Comparison of ENCODE assay signal across 1 cellular context in the genomic region with DNA sequence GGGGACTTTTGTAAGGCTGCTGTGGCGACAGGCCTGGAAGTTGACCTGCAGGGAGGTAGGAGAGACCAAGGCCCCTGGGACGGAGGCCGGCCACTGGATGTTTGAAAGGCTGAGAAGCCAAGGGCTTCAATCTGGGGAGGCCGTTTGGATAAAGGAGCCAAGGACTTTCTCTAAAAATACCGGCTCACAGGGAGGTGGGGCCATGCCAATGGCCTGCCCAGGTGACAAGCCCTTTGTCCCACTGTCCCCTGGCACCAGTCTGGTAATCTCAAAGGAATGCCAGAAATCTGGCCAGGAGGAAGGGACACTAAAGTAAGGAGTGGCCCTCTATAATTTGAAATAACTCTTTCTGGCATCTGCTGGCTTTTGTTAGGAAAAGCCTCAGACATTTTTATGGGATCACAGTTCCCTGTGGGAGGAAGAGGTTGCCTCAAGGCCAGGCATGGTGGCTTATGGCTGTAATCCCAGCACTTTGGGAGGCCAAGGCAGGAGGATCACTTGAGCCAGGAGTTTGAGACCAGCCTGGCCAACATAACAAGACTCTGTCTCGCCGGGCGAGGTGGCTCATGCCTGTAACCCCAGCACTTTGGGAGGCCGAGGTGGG.
TF ChIP-seq lines count a peak whose summit lies in the region.

No MANE protein-coding gene starts in this region.

TF ChIP-seq in HepG2, 621 proteins besides CTCF, POLR2A, EP300 and RAD21 (continued from another document):
- TF ChIP-seq, protein P1, sequence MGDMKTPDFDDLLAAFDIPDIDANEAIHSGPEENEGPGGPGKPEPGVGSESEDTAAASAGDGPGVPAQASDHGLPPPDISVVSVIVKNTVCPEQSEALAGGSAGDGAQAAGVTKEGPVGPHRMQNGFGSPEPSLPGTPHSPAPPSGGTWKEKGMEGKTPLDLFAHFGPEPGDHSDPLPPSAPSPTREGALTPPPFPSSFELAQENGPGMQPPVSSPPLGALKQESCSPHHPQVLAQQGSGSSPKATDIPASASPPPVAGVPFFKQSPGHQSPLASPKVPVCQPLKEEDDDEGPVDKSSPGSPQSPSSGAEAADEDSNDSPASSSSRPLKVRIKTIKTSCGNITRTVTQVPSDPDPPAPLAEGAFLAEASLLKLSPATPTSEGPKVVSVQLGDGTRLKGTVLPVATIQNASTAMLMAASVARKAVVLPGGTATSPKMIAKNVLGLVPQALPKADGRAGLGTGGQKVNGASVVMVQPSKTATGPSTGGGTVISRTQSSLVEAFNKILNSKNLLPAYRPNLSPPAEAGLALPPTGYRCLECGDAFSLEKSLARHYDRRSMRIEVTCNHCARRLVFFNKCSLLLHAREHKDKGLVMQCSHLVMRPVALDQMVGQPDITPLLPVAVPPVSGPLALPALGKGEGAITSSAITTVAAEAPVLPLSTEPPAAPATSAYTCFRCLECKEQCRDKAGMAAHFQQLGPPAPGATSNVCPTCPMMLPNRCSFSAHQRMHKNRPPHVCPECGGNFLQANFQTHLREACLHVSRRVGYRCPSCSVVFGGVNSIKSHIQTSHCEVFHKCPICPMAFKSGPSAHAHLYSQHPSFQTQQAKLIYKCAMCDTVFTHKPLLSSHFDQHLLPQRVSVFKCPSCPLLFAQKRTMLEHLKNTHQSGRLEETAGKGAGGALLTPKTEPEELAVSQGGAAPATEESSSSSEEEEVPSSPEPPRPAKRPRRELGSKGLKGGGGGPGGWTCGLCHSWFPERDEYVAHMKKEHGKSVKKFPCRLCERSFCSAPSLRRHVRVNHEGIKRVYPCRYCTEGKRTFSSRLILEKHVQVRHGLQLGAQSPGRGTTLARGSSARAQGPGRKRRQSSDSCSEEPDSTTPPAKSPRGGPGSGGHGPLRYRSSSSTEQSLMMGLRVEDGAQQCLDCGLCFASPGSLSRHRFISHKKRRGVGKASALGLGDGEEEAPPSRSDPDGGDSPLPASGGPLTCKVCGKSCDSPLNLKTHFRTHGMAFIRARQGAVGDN (CRISPR knock-in tag; IDR thresholded peaks at IDR 0.05), result peak; percentile 38
- TF ChIP-seq RXRB (CRISPR knock-in tag; IDR thresholded peaks at IDR 0.05; ENCODE audit: borderline replicate concordance) (peak; percentile 59; the same call in 1 of the 2 replicates), EHMT2 (IDR thresholded peaks at IDR 0.05; ENCODE audit: borderline replicate concordance, low read depth, low read length) (no peak), SIX1 (CRISPR knock-in tag; IDR thresholded peaks at IDR 0.05; ENCODE audit: borderline replicate concordance) (no peak), ELF3 (CRISPR knock-in tag; IDR thresholded peaks at IDR 0.05) (no peak), HDAC2 (CRISPR knock-in tag; IDR thresholded peaks at IDR 0.05) (no peak; the same call in 1 of the 2 replicates), ZNF549 (CRISPR knock-in tag; IDR thresholded peaks at IDR 0.05) (no peak), ZMYM2 (CRISPR knock-in tag; IDR thresholded peaks at IDR 0.05) (0 out of 2 replicates have a peak, but pooled peaks have one; percentile 21), ZNF772 (CRISPR knock-in tag; IDR thresholded peaks at IDR 0.05) (0 out of 2 replicates have a peak, but pooled peaks have one; percentile 46), ZIK1 (CRISPR knock-in tag; IDR thresholded peaks at IDR 0.05; ENCODE audit: borderline replicate concordance, low read depth) (no peak), RBFOX2 (IDR thresholded peaks at IDR 0.05; ENCODE audit: low read depth, low read length) (no peak), ZNF367 (CRISPR knock-in tag; IDR thresholded peaks at IDR 0.05; ENCODE audit: borderline replicate concordance) (no peak), NBN (conservative IDR thresholded peaks at IDR 0.05) (no peak), NCOA2 (CRISPR knock-in tag; IDR thresholded peaks at IDR 0.05) (no peak), NR2F2 (IDR thresholded peaks at IDR 0.05; ENCODE audit: borderline replicate concordance, low read depth) (no peak), NR2F1 (CRISPR knock-in tag; IDR thresholded peaks at IDR 0.05) (no peak), SOX13 (IDR thresholded peaks at IDR 0.05) (no peak), SOX13 (CRISPR knock-in tag; conservative IDR thresholded peaks at IDR 0.05 in 1 of 2, IDR thresholded peaks at IDR 0.05 in 1 of 2) (0 out of 4 replicates have a peak, but pooled peaks of 1 of the 2 experiments have one; percentile 14), ZNF335 (CRISPR knock-in tag; IDR thresholded peaks at IDR 0.05) (no peak), TEAD3 (CRISPR knock-in tag; optimal IDR thresholded peaks at IDR 0.05; ENCODE audit: borderline replicate concordance) (peak; percentile 56), SRSF1 (optimal IDR thresholded peaks at IDR 0.05; ENCODE audit: low read depth, low read length) (no peak), IKZF4 (CRISPR knock-in tag; IDR thresholded peaks at IDR 0.05; ENCODE audit: borderline replicate concordance, low read depth, not compliant biosample characterization) (no peak)
- TF ChIP-seq, protein P2, sequence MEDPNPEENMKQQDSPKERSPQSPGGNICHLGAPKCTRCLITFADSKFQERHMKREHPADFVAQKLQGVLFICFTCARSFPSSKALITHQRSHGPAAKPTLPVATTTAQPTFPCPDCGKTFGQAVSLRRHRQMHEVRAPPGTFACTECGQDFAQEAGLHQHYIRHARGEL (CRISPR knock-in tag; IDR thresholded peaks at IDR 0.05), result no peak
- TF ChIP-seq, protein P3, sequence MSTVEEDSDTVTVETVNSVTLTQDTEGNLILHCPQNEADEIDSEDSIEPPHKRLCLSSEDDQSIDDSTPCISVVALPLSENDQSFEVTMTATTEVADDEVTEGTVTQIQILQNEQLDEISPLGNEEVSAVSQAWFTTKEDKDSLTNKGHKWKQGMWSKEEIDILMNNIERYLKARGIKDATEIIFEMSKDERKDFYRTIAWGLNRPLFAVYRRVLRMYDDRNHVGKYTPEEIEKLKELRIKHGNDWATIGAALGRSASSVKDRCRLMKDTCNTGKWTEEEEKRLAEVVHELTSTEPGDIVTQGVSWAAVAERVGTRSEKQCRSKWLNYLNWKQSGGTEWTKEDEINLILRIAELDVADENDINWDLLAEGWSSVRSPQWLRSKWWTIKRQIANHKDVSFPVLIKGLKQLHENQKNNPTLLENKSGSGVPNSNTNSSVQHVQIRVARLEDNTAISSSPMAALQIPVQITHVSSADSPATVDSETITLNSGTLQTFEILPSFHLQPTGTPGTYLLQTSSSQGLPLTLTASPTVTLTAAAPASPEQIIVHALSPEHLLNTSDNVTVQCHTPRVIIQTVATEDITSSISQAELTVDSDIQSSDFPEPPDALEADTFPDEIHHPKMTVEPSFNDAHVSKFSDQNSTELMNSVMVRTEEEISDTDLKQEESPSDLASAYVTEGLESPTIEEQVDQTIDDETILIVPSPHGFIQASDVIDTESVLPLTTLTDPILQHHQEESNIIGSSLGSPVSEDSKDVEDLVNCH (CRISPR knock-in tag; IDR thresholded peaks at IDR 0.05), result no peak
- TF ChIP-seq, protein P4, sequence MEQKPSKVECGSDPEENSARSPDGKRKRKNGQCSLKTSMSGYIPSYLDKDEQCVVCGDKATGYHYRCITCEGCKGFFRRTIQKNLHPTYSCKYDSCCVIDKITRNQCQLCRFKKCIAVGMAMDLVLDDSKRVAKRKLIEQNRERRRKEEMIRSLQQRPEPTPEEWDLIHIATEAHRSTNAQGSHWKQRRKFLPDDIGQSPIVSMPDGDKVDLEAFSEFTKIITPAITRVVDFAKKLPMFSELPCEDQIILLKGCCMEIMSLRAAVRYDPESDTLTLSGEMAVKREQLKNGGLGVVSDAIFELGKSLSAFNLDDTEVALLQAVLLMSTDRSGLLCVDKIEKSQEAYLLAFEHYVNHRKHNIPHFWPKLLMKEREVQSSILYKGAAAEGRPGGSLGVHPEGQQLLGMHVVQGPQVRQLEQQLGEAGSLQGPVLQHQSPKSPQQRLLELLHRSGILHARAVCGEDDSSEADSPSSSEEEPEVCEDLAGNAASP (CRISPR knock-in tag; IDR thresholded peaks at IDR 0.05; ENCODE audit: borderline replicate concordance), result no peak
- TF ChIP-seq, protein P5, sequence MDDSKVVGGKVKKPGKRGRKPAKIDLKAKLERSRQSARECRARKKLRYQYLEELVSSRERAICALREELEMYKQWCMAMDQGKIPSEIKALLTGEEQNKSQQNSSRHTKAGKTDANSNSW (CRISPR knock-in tag; IDR thresholded peaks at IDR 0.05; ENCODE audit: borderline replicate concordance), result no peak
- TF ChIP-seq, protein P6, sequence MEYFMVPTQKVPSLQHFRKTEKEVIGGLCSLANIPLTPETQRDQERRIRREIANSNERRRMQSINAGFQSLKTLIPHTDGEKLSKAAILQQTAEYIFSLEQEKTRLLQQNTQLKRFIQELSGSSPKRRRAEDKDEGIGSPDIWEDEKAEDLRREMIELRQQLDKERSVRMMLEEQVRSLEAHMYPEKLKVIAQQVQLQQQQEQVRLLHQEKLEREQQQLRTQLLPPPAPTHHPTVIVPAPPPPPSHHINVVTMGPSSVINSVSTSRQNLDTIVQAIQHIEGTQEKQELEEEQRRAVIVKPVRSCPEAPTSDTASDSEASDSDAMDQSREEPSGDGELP (IDR thresholded peaks at IDR 0.05; ENCODE audit: borderline replicate concordance, low read depth), result peak; percentile 20; the same call in 1 of the 2 replicates
- TF ChIP-seq, protein P7, sequence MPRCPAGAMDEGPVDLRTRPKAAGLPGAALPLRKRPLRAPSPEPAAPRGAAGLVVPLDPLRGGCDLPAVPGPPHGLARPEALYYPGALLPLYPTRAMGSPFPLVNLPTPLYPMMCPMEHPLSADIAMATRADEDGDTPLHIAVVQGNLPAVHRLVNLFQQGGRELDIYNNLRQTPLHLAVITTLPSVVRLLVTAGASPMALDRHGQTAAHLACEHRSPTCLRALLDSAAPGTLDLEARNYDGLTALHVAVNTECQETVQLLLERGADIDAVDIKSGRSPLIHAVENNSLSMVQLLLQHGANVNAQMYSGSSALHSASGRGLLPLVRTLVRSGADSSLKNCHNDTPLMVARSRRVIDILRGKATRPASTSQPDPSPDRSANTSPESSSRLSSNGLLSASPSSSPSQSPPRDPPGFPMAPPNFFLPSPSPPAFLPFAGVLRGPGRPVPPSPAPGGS (CRISPR knock-in tag; IDR thresholded peaks at IDR 0.05), result no peak
- TF ChIP-seq, protein P8, sequence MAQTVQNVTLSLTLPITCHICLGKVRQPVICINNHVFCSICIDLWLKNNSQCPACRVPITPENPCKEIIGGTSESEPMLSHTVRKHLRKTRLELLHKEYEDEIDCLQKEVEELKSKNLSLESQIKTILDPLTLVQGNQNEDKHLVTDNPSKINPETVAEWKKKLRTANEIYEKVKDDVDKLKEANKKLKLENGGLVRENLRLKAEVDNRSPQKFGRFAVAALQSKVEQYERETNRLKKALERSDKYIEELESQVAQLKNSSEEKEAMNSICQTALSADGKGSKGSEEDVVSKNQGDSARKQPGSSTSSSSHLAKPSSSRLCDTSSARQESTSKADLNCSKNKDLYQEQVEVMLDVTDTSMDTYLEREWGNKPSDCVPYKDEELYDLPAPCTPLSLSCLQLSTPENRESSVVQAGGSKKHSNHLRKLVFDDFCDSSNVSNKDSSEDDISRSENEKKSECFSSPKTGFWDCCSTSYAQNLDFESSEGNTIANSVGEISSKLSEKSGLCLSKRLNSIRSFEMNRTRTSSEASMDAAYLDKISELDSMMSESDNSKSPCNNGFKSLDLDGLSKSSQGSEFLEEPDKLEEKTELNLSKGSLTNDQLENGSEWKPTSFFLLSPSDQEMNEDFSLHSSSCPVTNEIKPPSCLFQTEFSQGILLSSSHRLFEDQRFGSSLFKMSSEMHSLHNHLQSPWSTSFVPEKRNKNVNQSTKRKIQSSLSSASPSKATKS (CRISPR knock-in tag; IDR thresholded peaks at IDR 0.05), result no peak
- TF ChIP-seq, protein P9, sequence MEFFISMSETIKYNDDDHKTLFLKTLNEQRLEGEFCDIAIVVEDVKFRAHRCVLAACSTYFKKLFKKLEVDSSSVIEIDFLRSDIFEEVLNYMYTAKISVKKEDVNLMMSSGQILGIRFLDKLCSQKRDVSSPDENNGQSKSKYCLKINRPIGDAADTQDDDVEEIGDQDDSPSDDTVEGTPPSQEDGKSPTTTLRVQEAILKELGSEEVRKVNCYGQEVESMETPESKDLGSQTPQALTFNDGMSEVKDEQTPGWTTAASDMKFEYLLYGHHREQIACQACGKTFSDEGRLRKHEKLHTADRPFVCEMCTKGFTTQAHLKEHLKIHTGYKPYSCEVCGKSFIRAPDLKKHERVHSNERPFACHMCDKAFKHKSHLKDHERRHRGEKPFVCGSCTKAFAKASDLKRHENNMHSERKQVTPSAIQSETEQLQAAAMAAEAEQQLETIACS (CRISPR knock-in tag; IDR thresholded peaks at IDR 0.05), result no peak
- TF ChIP-seq, protein P10, sequence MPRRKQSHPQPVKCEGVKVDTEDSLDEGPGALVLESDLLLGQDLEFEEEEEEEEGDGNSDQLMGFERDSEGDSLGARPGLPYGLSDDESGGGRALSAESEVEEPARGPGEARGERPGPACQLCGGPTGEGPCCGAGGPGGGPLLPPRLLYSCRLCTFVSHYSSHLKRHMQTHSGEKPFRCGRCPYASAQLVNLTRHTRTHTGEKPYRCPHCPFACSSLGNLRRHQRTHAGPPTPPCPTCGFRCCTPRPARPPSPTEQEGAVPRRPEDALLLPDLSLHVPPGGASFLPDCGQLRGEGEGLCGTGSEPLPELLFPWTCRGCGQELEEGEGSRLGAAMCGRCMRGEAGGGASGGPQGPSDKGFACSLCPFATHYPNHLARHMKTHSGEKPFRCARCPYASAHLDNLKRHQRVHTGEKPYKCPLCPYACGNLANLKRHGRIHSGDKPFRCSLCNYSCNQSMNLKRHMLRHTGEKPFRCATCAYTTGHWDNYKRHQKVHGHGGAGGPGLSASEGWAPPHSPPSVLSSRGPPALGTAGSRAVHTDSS (CRISPR knock-in tag; conservative IDR thresholded peaks at IDR 0.05), result no peak
- TF ChIP-seq, protein P11, sequence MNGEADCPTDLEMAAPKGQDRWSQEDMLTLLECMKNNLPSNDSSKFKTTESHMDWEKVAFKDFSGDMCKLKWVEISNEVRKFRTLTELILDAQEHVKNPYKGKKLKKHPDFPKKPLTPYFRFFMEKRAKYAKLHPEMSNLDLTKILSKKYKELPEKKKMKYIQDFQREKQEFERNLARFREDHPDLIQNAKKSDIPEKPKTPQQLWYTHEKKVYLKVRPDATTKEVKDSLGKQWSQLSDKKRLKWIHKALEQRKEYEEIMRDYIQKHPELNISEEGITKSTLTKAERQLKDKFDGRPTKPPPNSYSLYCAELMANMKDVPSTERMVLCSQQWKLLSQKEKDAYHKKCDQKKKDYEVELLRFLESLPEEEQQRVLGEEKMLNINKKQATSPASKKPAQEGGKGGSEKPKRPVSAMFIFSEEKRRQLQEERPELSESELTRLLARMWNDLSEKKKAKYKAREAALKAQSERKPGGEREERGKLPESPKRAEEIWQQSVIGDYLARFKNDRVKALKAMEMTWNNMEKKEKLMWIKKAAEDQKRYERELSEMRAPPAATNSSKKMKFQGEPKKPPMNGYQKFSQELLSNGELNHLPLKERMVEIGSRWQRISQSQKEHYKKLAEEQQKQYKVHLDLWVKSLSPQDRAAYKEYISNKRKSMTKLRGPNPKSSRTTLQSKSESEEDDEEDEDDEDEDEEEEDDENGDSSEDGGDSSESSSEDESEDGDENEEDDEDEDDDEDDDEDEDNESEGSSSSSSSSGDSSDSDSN (CRISPR knock-in tag; IDR thresholded peaks at IDR 0.05), result no peak
